22 cellular contexts compared by ENCODE assay signal in the genomic region with DNA sequence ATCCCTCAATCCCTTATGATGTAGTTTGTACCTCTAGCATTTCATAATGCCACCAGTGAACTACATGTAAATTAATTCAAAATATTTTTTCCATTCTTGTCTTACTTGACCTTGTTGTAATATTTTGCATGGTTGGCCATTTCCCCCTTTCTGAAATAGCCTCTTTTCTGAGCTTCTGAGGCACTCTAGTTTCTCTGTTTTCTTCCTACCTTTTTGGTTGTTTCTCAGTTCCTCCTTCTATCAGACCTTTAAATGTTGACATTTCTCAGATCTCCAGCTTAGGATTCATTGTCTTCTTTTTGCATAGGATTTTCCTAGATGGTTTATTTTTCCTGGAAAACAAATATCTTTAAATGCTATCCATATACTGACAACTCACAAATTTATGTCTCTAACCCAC. TPM values are rescaled to one million over a fixed set of nuclear protein-coding genes. Genes with fewer than 3 reads are reported as not detected.
A peak's percentile ranks its signal among the peaks of the same experiment; 100 is the strongest.
DNase-seq lines count a peak whose midpoint lies in the region; ATAC-seq and TF ChIP-seq lines count a peak whose summit lies in the region.
"Had no signal": no experiment of that assay in that cellular context is flagged by ENCODE, and none has a peak within 500 bp of the region (broad histone marks: within the 10 kb centered on the region; RNA-seq: fewer than 3 reads in every experiment).

No MANE protein-coding gene starts in this region.

- H3K27ac ChIP-seq in GM23338 (ENCODE audit: low read depth) = no peak overlapping the region
- no peak overlapping the region for H3K27ac ChIP-seq in ovary
- H3K27ac ChIP-seq in foreskin keratinocyte = no peak overlapping the region
- H3K27ac ChIP-seq: breast epithelium, hepatocyte, sigmoid colon, SJSA1, tibial nerve had no signal

- no peaks in the 10 kb centered on the region for H3F3A ChIP-seq in GM23338 (replicated peaks; ENCODE audit: low read depth)

- no peak for TF ChIP-seq EP300 in ovary (IDR thresholded peaks at IDR 0.05)

- TF ChIP-seq POLR2A in ovary (IDR thresholded peaks at IDR 0.05) = no peak

- H3K4me3 Mint-ChIP-seq in GM23338 = no peak overlapping the region
- H3K4me3 Mint-ChIP-seq: activated naive CD8-positive, alpha-beta T cell treated with anti-CD3 and anti-CD28 coated beads for 36 hours; CD8-positive, alpha-beta memory T cell; mesothelial cell of epicardium had no signal

- H3K4me1 Mint-ChIP-seq in GM23338 = peaks cover 15% of the 10 kb centered on the region
- H3K4me1 Mint-ChIP-seq: activated naive CD8-positive, alpha-beta T cell treated with anti-CD3 and anti-CD28 coated beads for 36 hours; CD8-positive, alpha-beta memory T cell had no signal

- H4K20me1 ChIP-seq in GM23338 (replicated peaks; ENCODE audit: insufficient read depth) = no peaks in the 10 kb centered on the region

- intact Hi-C loops in ovary (cut with DNase I) = no loop called here

- H3K9me3 ChIP-seq in ovary = no peaks in the 10 kb centered on the region
- H3K9me3 ChIP-seq: breast epithelium, sigmoid colon, SJSA1, tibial nerve had no signal

- no peaks in the 10 kb centered on the region for H3K36me3 ChIP-seq in GM23338 (ENCODE audit: insufficient read depth)
- H3K36me3 ChIP-seq in ovary = no peaks in the 10 kb centered on the region
- H3K36me3 ChIP-seq: breast epithelium, sigmoid colon, SJSA1, tibial nerve had no signal

- H2AFZ ChIP-seq in GM23338 = peak overlapping the region; percentile 52; the same call in 1 of the 2 replicates
- H2AFZ ChIP-seq: hepatocyte had no signal

- no peaks in the 10 kb centered on the region; the same call in 1 of the 2 replicates for H3K9me2 ChIP-seq in GM23338 (ENCODE audit: insufficient read depth)

- H3K27me3 ChIP-seq in GM23338 (ENCODE audit: insufficient read depth) (no peaks in the 10 kb centered on the region), ovary (no peaks in the 10 kb centered on the region), foreskin keratinocyte (peaks cover 16% of the 10 kb centered on the region)
- H3K27me3 ChIP-seq: breast epithelium, hepatocyte, sigmoid colon, SJSA1, tibial nerve had no signal

- no peak overlapping the region for H3K4me2 ChIP-seq in GM23338
- H3K4me2 ChIP-seq: hepatocyte had no signal

- ATAC-seq in GM18498 (IDR thresholded peaks at IDR 0.05; ENCODE audit: unreplicated experiment) (peak; percentile 77), GM19351 (IDR thresholded peaks at IDR 0.05; ENCODE audit: unreplicated experiment) (peak; percentile 81), GM23338 (no peak), HG03175 (IDR thresholded peaks at IDR 0.05; ENCODE audit: unreplicated experiment) (peak; percentile 54), foreskin keratinocyte (no peak)
- ATAC-seq: HCT116 had no signal

- TF ChIP-seq CTCF in GM23338 (conservative IDR thresholded peaks at IDR 0.05; ENCODE audit: low read depth in 2 of 2) (no peak), ovary (IDR thresholded peaks at IDR 0.05) (no peak), foreskin keratinocyte (conservative IDR thresholded peaks at IDR 0.05) (no peak)

- no peaks in the 10 kb centered on the region for H3K79me2 ChIP-seq in GM23338 (replicated peaks; ENCODE audit: insufficient read depth)
- H3K79me2 ChIP-seq: hepatocyte had no signal

- DNase-seq in GM23338 (ENCODE audit: low spot score) (no peak), NCI-H1436 (lab: John Stamatoyannopoulos, UW) (no peak), SIG-M5 (lab: John Stamatoyannopoulos, UW) (no peak), ovary (no peak), foreskin keratinocyte (no peak)
- DNase-seq: ACHN; activated CD4-positive, alpha-beta T cell treated with anti-CD3 and anti-CD28 coated beads, Interleukin-2, amount 50 U/mL, for 1 hour; activated naive CD8-positive, alpha-beta T cell treated with anti-CD3 and anti-CD28 coated beads for 36 hours; CD8-positive, alpha-beta memory T cell; effector CD8-positive, alpha-beta T cell; NCI-H1092; sigmoid colon; stimulated activated CD4-positive, alpha-beta T cell treated with anti-CD3 and anti-CD28 coated beads, Interleukin-4, amount 100 ng/mL, for 4 hours had no signal

- no peak overlapping the region for H3K27ac Mint-ChIP-seq in GM23338
- H3K27ac Mint-ChIP-seq: activated naive CD8-positive, alpha-beta T cell treated with anti-CD3 and anti-CD28 coated beads for 36 hours; CD8-positive, alpha-beta memory T cell; mesothelial cell of epicardium had no signal

- H3K4me3 ChIP-seq in GM23338 = no peak overlapping the region
- no peak overlapping the region for H3K4me3 ChIP-seq in ovary
- H3K4me3 ChIP-seq: breast epithelium, hepatocyte, sigmoid colon, SJSA1, tibial nerve had no signal

- no peaks in the 10 kb centered on the region for H3K9me3 Mint-ChIP-seq in GM23338

- peaks cover 7% of the 10 kb centered on the region; the same call in 1 of the 2 replicates for H3K4me1 ChIP-seq in GM23338 (ENCODE audit: insufficient read depth)
- H3K4me1 ChIP-seq in ovary (ENCODE audit: insufficient read depth) = no peaks in the 10 kb centered on the region
- no peaks in the 10 kb centered on the region for H3K4me1 ChIP-seq in foreskin keratinocyte
- H3K4me1 ChIP-seq: breast epithelium, sigmoid colon, SJSA1, tibial nerve had no signal

- H3K36me3 Mint-ChIP-seq in GM23338 (ENCODE audit: low read depth) = no peaks in the 10 kb centered on the region
- H3K36me3 Mint-ChIP-seq: activated naive CD8-positive, alpha-beta T cell treated with anti-CD3 and anti-CD28 coated beads for 36 hours; CD8-positive, alpha-beta memory T cell; mesothelial cell of epicardium had no signal

- peaks cover 1% of the 10 kb centered on the region for H3K27me3 Mint-ChIP-seq in GM23338 (ENCODE audit: insufficient read depth, low read depth, poor library complexity)

TF ChIP-seq in GM23338, 12 proteins besides CTCF, POLR2A, EP300 and RAD21 (continues in another document):
- TF ChIP-seq CREB1 (CRISPR knock-in tag; IDR thresholded peaks at IDR 0.05; ENCODE audit: low read depth) = no peak
- TF ChIP-seq, protein P1, sequence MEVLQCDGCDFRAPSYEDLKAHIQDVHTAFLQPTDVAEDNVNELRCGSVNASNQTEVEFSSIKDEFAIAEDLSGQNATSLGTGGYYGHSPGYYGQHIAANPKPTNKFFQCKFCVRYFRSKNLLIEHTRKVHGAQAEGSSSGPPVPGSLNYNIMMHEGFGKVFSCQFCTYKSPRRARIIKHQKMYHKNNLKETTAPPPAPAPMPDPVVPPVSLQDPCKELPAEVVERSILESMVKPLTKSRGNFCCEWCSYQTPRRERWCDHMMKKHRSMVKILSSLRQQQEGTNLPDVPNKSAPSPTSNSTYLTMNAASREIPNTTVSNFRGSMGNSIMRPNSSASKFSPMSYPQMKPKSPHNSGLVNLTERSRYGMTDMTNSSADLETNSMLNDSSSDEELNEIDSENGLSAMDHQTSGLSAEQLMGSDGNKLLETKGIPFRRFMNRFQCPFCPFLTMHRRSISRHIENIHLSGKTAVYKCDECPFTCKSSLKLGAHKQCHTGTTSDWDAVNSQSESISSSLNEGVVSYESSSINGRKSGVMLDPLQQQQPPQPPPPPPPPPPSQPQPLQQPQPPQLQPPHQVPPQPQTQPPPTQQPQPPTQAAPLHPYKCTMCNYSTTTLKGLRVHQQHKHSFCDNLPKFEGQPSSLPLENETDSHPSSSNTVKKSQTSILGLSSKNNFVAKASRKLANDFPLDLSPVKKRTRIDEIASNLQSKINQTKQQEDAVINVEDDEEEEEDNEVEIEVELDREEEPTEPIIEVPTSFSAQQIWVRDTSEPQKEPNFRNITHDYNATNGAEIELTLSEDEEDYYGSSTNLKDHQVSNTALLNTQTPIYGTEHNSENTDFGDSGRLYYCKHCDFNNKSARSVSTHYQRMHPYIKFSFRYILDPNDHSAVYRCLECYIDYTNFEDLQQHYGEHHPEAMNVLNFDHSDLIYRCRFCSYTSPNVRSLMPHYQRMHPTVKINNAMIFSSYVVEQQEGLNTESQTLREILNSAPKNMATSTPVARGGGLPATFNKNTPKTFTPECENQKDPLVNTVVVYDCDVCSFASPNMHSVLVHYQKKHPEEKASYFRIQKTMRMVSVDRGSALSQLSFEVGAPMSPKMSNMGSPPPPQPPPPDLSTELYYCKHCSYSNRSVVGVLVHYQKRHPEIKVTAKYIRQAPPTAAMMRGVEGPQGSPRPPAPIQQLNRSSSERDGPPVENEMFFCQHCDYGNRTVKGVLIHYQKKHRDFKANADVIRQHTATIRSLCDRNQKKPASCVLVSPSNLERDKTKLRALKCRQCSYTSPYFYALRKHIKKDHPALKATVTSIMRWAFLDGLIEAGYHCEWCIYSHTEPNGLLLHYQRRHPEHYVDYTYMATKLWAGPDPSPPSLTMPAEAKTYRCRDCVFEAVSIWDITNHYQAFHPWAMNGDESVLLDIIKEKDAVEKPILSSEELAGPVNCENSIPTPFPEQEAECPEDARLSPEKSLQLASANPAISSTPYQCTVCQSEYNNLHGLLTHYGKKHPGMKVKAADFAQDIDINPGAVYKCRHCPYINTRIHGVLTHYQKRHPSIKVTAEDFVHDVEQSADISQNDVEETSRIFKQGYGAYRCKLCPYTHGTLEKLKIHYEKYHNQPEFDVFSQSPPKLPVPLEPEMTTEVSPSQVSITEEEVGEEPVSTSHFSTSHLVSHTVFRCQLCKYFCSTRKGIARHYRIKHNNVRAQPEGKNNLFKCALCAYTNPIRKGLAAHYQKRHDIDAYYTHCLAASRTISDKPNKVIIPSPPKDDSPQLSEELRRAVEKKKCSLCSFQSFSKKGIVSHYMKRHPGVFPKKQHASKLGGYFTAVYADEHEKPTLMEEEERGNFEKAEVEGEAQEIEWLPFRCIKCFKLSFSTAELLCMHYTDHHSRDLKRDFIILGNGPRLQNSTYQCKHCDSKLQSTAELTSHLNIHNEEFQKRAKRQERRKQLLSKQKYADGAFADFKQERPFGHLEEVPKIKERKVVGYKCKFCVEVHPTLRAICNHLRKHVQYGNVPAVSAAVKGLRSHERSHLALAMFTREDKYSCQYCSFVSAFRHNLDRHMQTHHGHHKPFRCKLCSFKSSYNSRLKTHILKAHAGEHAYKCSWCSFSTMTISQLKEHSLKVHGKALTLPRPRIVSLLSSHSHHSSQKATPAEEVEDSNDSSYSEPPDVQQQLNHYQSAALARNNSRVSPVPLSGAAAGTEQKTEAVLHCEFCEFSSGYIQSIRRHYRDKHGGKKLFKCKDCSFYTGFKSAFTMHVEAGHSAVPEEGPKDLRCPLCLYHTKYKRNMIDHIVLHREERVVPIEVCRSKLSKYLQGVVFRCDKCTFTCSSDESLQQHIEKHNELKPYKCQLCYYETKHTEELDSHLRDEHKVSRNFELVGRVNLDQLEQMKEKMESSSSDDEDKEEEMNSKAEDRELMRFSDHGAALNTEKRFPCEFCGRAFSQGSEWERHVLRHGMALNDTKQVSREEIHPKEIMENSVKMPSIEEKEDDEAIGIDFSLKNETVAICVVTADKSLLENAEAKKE (CRISPR knock-in tag; IDR thresholded peaks at IDR 0.05) = no peak
- no peak for TF ChIP-seq STAT1 (IDR thresholded peaks at IDR 0.05; ENCODE audit: unreplicated experiment)
- no peak for TF ChIP-seq JUNB (IDR thresholded peaks at IDR 0.05; ENCODE audit: unreplicated experiment)
- no peak for TF ChIP-seq EZH2phosphoT487 (IDR thresholded peaks at IDR 0.05; ENCODE audit: unreplicated experiment)
- no peak for TF ChIP-seq ZNF114 (CRISPR knock-in tag; IDR thresholded peaks at IDR 0.05)

RNA-seq across cellular contexts. Expression of a gene that starts 9.8 kb away (rescaled TPM):
- 71.4 and 86.0 TPM in 2 replicates for total RNA-seq in GM23338 (2014; rRNA removed; shearing (Covaris generic))
- polyA plus RNA-seq in GM23338 (2016; fragmentation: Nextera tagmentation; extraction: Ambion mirVana) (38.1 and 46.3 TPM in 2 replicates), ovary (not detected), foreskin keratinocyte (not detected in 2 replicates)
- total RNA-seq in ovary (10 to 100 TPM in 3 of 7 donors, 1 to 10 TPM in 2, under 1 TPM in 2; 0.45 to 94.8 (median 7.4) TPM), foreskin keratinocyte (not detected in 2 replicates)
- total RNA-seq: activated naive CD8-positive, alpha-beta T cell treated with anti-CD3 and anti-CD28 coated beads for 36 hours; CD8-positive, alpha-beta memory T cell; SJSA1 had no signal
- polyA plus RNA-seq: CD8-positive, alpha-beta memory T cell had no signal

Comparison
In these comparisons a context has a peak if more than half of its experiments do, and no peak if none do; other contexts are left out.
1. ATAC-seq: peak in GM18498 (single experiment), GM19351 (single experiment) and HG03175 (single experiment); none in GM23338 (single experiment) and foreskin keratinocyte (single experiment).